16 cellular contexts compared by ENCODE assay signal in genomic region chr1:198741744-198742143, GRCh38.
DNase-seq lines count a peak whose midpoint lies in the region; ATAC-seq and TF ChIP-seq lines count a peak whose summit lies in the region.
"Had no signal": no experiment of that assay in that cellular context is flagged by ENCODE, and none has a peak within 500 bp of the region (broad histone marks: within the 10 kb centered on the region; RNA-seq: fewer than 3 reads in every experiment).

No MANE protein-coding gene starts in this region.

- dilution Hi-C loops in mammary epithelial cell (cut with HindIII; ENCODE audit: low sequenced_read_pairs): no loop called here

- no peaks in the 10 kb centered on the region for H3K9me3 ChIP-seq in mammary epithelial cell (replicated peaks; ENCODE audit: insufficient read depth, low read length)
- H3K9me3 ChIP-seq in skeletal muscle satellite cell (replicated peaks; ENCODE audit: low read length): no peaks in the 10 kb centered on the region
- peaks cover 0 to 4% (median 0%) of the 10 kb centered on the region in 3 donors for H3K9me3 ChIP-seq in gastrocnemius medialis
- H3K9me3 ChIP-seq: thyroid gland had no signal

- CTCF ChIA-PET in MCF 10A (lab: Yijun Ruan, JAX): interaction anchor here (0.9 to 1.1 kb wide), 2 partner anchors 680 to 803 kb away, joined by 3 read pairs; no protein-coding TSS in a partner anchor
- CTCF ChIA-PET in mammary epithelial cell (lab: Charles Lee; ENCODE audit: low non-redundant PET): interaction anchor here (0.6 kb wide), 1 partner anchor 681 kb away, joined by 3 read pairs; no protein-coding TSS in a partner anchor

- no peaks in the 10 kb centered on the region for H3K36me3 Mint-ChIP-seq in MCF 10A (ENCODE audit: insufficient read depth, unreplicated experiment)

- DNase-seq in MCF 10A (ENCODE audit: unreplicated experiment) (peak; percentile 14), mammary epithelial cell (no peak), LHCN-M2 (ENCODE audit: low read depth) (peak; percentile 73), brain pericyte (ENCODE audit: low read depth, low spot score) (peak; percentile 68), gastrocnemius medialis (no peak)
- DNase-seq: activated CD4-positive, CD25-positive, alpha-beta regulatory T cell treated with anti-CD3 and anti-CD28 coated beads, Interleukin-2, amount 50 U/mL, for 72 hours; DMS79; NCI-H1092; thyroid gland had no signal

- H3K9ac ChIP-seq in mammary epithelial cell (ENCODE audit: insufficient read depth, low read length): no peak overlapping the region
- H3K9ac ChIP-seq in skeletal muscle satellite cell (ENCODE audit: low read depth, low read length): no peak overlapping the region

- H3K4me3 Mint-ChIP-seq in MCF 10A (ENCODE audit: unreplicated experiment): no peak overlapping the region
- H3K4me3 Mint-ChIP-seq: B cell had no signal

- H3K4me3 ChIP-seq in mammary epithelial cell (replicated peaks in 1 of 3; ENCODE audit: insufficient read depth in 1 of 3, low read depth in 2 of 3, low read length in 3 of 3) (no peak overlapping the region), skeletal muscle satellite cell (ENCODE audit: low read length) (no peak overlapping the region), gastrocnemius medialis (no peak overlapping the region)
- H3K4me3 ChIP-seq: cardiac muscle cell, thyroid gland had no signal

- TF ChIP-seq POLR2A in gastrocnemius medialis (IDR thresholded peaks at IDR 0.05): no peak

- no peak overlapping the region for H2AFZ ChIP-seq in mammary epithelial cell (ENCODE audit: low read depth, low read length)

- ATAC-seq in GM18873 (IDR thresholded peaks at IDR 0.05; ENCODE audit: low FRiP score, unreplicated experiment) (no peak), HG03045 (IDR thresholded peaks at IDR 0.05; ENCODE audit: unreplicated experiment) (no peak), gastrocnemius medialis (no peak)
- ATAC-seq: HepG2 had no signal

- no peak for TF ChIP-seq CTCF in MCF 10A (IDR thresholded peaks at IDR 0.05; ENCODE audit: unreplicated experiment)
- no peak for TF ChIP-seq CTCF in mammary epithelial cell (conservative IDR thresholded peaks at IDR 0.05 in 1 of 2, IDR thresholded peaks at IDR 0.05 in 1 of 2; ENCODE audit: extremely low read depth in 1 of 2, insufficient read depth in 1 of 2, low read depth in 1 of 2, low read length in 2 of 2)
- no peak for TF ChIP-seq CTCF in gastrocnemius medialis (IDR thresholded peaks at IDR 0.05 in 4 of 5, conservative IDR thresholded peaks at IDR 0.05 in 1 of 5)

- POLR2A ChIA-PET in MCF 10A (lab: Yijun Ruan, JAX): interaction anchor here (0.6 to 1.0 kb wide), 2 partner anchors 10 to 202 kb away, joined by 3 to 4 read pairs; no protein-coding TSS in a partner anchor

- no peaks in the 10 kb centered on the region for H3K79me2 ChIP-seq in mammary epithelial cell (ENCODE audit: insufficient read depth, low read length)

- BruUV-seq in MCF 10A (replicated peaks; lab: Mats Ljungman, UMichigan): no TSS peak
- BruUV-seq in mammary epithelial cell (replicated peaks; lab: Mats Ljungman, UMichigan): no TSS peak

- H3K4me1 Mint-ChIP-seq in MCF 10A (ENCODE audit: insufficient read depth, unreplicated experiment): no peaks in the 10 kb centered on the region

- H4K20me1 ChIP-seq in mammary epithelial cell (ENCODE audit: insufficient read depth, low read length): no peaks in the 10 kb centered on the region

- H3K4me1 ChIP-seq in mammary epithelial cell (ENCODE audit: insufficient read depth, low read length) (no peaks in the 10 kb centered on the region), skeletal muscle satellite cell (ENCODE audit: control insufficient read depth, insufficient read depth, low read length) (peaks cover 13% of the 10 kb centered on the region), gastrocnemius medialis (no peaks in the 10 kb centered on the region)
- H3K4me1 ChIP-seq: thyroid gland had no signal

- in situ Hi-C loops in mammary epithelial cell (cut with MboI; ENCODE audit: low sequenced_read_pairs in 2 of 2) (no loop called here), gastrocnemius medialis (cut with MboI; ENCODE audit: low sequenced_read_pairs in 4 of 4) (no loop called here)

- peaks cover 15% of the 10 kb centered on the region for H3K9me3 Mint-ChIP-seq in MCF 10A (ENCODE audit: unreplicated experiment)

- no peaks in the 10 kb centered on the region for H3K36me3 ChIP-seq in mammary epithelial cell (ENCODE audit: insufficient read depth, low read length)
- H3K36me3 ChIP-seq in skeletal muscle satellite cell (ENCODE audit: insufficient read depth, low read length): no peaks in the 10 kb centered on the region
- H3K36me3 ChIP-seq in gastrocnemius medialis: no peaks in the 10 kb centered on the region
- H3K36me3 ChIP-seq: cardiac muscle cell, thyroid gland had no signal

- WGBS in mammary epithelial cell (ENCODE audit: low coverage, missing lambda C conversion rate): 27% methylated on average over 3 of the region's 3 CpGs

- no peak overlapping the region for H3K27ac ChIP-seq in mammary epithelial cell (ENCODE audit: insufficient read depth, low read depth, low read length)
- H3K27ac ChIP-seq in gastrocnemius medialis: no peak overlapping the region
- H3K27ac ChIP-seq: cardiac muscle cell, thyroid gland had no signal

- H3K27me3 Mint-ChIP-seq in MCF 10A (ENCODE audit: insufficient read depth, unreplicated experiment): no peaks in the 10 kb centered on the region
- H3K27me3 Mint-ChIP-seq: B cell, progenitor cell of endocrine pancreas had no signal

- intact Hi-C loops in MCF 10A (cut with micrococcal nuclease) (no loop called here), mammary epithelial cell (cut with micrococcal nuclease) (no loop called here), gastrocnemius medialis (cut with DNase I; ENCODE audit: low total_unique reads) (no loop called here)

- H3K27ac Mint-ChIP-seq in MCF 10A (ENCODE audit: low read depth, unreplicated experiment): no peak overlapping the region

- H3K4me2 ChIP-seq in mammary epithelial cell (ENCODE audit: insufficient read depth, low read depth, low read length) (no peak overlapping the region), skeletal muscle satellite cell (ENCODE audit: low read length) (peak overlapping the region; percentile 38)

- H3K27me3 ChIP-seq in mammary epithelial cell (ENCODE audit: insufficient read depth, low read length): no peaks in the 10 kb centered on the region
- H3K27me3 ChIP-seq in skeletal muscle satellite cell (ENCODE audit: control insufficient read depth, insufficient read depth, low read length): no peaks in the 10 kb centered on the region
- no peaks in the 10 kb centered on the region for H3K27me3 ChIP-seq in gastrocnemius medialis
- H3K27me3 ChIP-seq: cardiac muscle cell, thyroid gland had no signal

Comparison
In these comparisons a context has a peak if more than half of its experiments do, and no peak if none do; other contexts are left out.
1. DNase-seq: peak in MCF 10A (single experiment), LHCN-M2 (single experiment) and brain pericyte (single experiment); none in mammary epithelial cell (single experiment) and gastrocnemius medialis (0 of 2).